ENCODE assay signal across 29 cellular contexts in genomic region chr20:33869283-33869682, GRCh38.
"Had no signal": no experiment of that assay in that cellular context is flagged by ENCODE, and none has a peak within 500 bp of the region (broad histone marks: within the 10 kb centered on the region; RNA-seq: fewer than 3 reads in every experiment).

No MANE protein-coding gene starts in this region.

- H3K27ac Mint-ChIP-seq: natural killer cell treated with Interleukin-12 subunit alpha and Interleukin-12 subunit beta and Interleukin-15 and Interleukin-18, amount 100 ng/mL, for 72 hours; progenitor cell of endocrine pancreas; stimulated activated memory B cell treated with anti-CD40 and anti-IgM and Interleukin-4, amounts not matched to agents 10 μg/mL and 1 μg/mL and 100 μg/mL, for 72 hours; type B pancreatic cell had no signal

- H3K27ac ChIP-seq: neural progenitor cell, ovary, parathyroid adenoma, psoas muscle, skin epidermis, spleen, suprapubic skin, testis, tibial artery, transverse colon, upper lobe of right lung, uterus had no signal

- H3K27me3 ChIP-seq: neural progenitor cell, ovary, spleen, suprapubic skin, testis, tibial artery, transverse colon, upper lobe of right lung, uterus had no signal

- H3K9me3 ChIP-seq: ovary, psoas muscle, spleen, suprapubic skin, testis, tibial artery, transverse colon, upper lobe of right lung, uterus had no signal

- ATAC-seq: naive thymus-derived CD8-positive, alpha-beta T cell; natural killer cell treated with Interleukin-12 subunit alpha and Interleukin-12 subunit beta and Interleukin-15 and Interleukin-18, amount 100 ng/mL, for 72 hours; psoas muscle; right cardiac atrium; sciatic nerve; stimulated activated memory B cell treated with anti-CD40 and anti-IgM and Interleukin-4, amounts not matched to agents 10 μg/mL and 1 μg/mL and 100 μg/mL, for 72 hours; stimulated activated naive CD8-positive, alpha-beta T cell treated with anti-CD3 and anti-CD28 coated beads, Interleukin-15, amount 100 ng/mL, for 72 hours; stimulated activated naive CD8-positive, alpha-beta T cell treated with anti-CD3 and anti-CD28 coated beads, Interleukin-15, Interleukin-2, amounts not matched to agents 100 U/mL and 50 U/mL, for 24 hours; upper lobe of right lung had no signal

- H2AFZ ChIP-seq: neural progenitor cell, parathyroid adenoma had no signal

- H3K4me3 ChIP-seq: neural progenitor cell, ovary, psoas muscle, skin epidermis, smooth muscle cell, spleen, suprapubic skin, testis, tibial artery, transverse colon, upper lobe of right lung, uterus had no signal

- H3K36me3 ChIP-seq: neural progenitor cell, ovary, spleen, suprapubic skin, tibial artery, transverse colon, upper lobe of right lung, uterus had no signal

- DNase-seq: naive thymus-derived CD8-positive, alpha-beta T cell; occipital lobe; ovary; right cardiac atrium; spleen; stimulated activated CD4-positive, alpha-beta T cell treated with anti-CD3 and anti-CD28 coated beads, Interleukin-12 subunit alpha, Interleukin-12 subunit beta, amount 100 ng/mL, for 4 hours; stimulated activated CD4-positive, alpha-beta T cell treated with anti-CD3 and anti-CD28 coated beads, Interleukin-1b, Interleukin-23, amount 100 ng/mL, for 48 hours; stimulated activated CD4-positive, alpha-beta T cell treated with anti-CD3 and anti-CD28 coated beads, Interleukin-4, amount 100 ng/mL, for 1 hour; stimulated activated CD4-positive, alpha-beta T cell treated with anti-CD3 and anti-CD28 coated beads, Interleukin-4, amount 100 ng/mL, for 4 hours; stimulated activated CD8-positive, alpha-beta memory T cell treated with anti-CD3 and anti-CD28 coated beads, Interleukin-4, amount 100 ng/mL, for 48 hours; stimulated activated naive CD4-positive, alpha-beta T cell; stimulated activated naive CD8-positive, alpha-beta T cell treated with anti-CD3 and anti-CD28 coated beads, Interleukin-15, amount 100 ng/mL, for 72 hours; stimulated activated naive CD8-positive, alpha-beta T cell treated with anti-CD3 and anti-CD28 coated beads, Interleukin-15, Interleukin-2, amounts not matched to agents 100 U/mL and 50 U/mL, for 24 hours; testis; tibial artery; transverse colon; upper lobe of right lung; uterus had no signal

- H3K36me3 Mint-ChIP-seq: naive thymus-derived CD8-positive, alpha-beta T cell; natural killer cell treated with Interleukin-12 subunit alpha and Interleukin-12 subunit beta and Interleukin-15 and Interleukin-18, amount 100 ng/mL, for 72 hours; neural progenitor cell; stimulated activated memory B cell treated with anti-CD40 and anti-IgM and Interleukin-4, amounts not matched to agents 10 μg/mL and 1 μg/mL and 100 μg/mL, for 72 hours; type B pancreatic cell had no signal

- H3K9me3 Mint-ChIP-seq: naive thymus-derived CD8-positive, alpha-beta T cell; natural killer cell treated with Interleukin-12 subunit alpha and Interleukin-12 subunit beta and Interleukin-15 and Interleukin-18, amount 100 ng/mL, for 72 hours; neural progenitor cell; stimulated activated memory B cell treated with anti-CD40 and anti-IgM and Interleukin-4, amounts not matched to agents 10 μg/mL and 1 μg/mL and 100 μg/mL, for 72 hours; stimulated activated naive CD8-positive, alpha-beta T cell treated with anti-CD3 and anti-CD28 coated beads, Interleukin-15, amount 100 ng/mL, for 72 hours; type B pancreatic cell had no signal

- H3K79me2 ChIP-seq: parathyroid adenoma had no signal

- H3K4me3 Mint-ChIP-seq: naive thymus-derived CD8-positive, alpha-beta T cell; natural killer cell treated with Interleukin-12 subunit alpha and Interleukin-12 subunit beta and Interleukin-15 and Interleukin-18, amount 100 ng/mL, for 72 hours; neural progenitor cell; stimulated activated memory B cell treated with anti-CD40 and anti-IgM and Interleukin-4, amounts not matched to agents 10 μg/mL and 1 μg/mL and 100 μg/mL, for 72 hours; stimulated activated naive CD8-positive, alpha-beta T cell treated with anti-CD3 and anti-CD28 coated beads, Interleukin-15, amount 100 ng/mL, for 72 hours; type B pancreatic cell had no signal

- H3K4me1 Mint-ChIP-seq: stimulated activated memory B cell treated with anti-CD40 and anti-IgM and Interleukin-4, amounts not matched to agents 10 μg/mL and 1 μg/mL and 100 μg/mL, for 72 hours; stimulated activated naive CD8-positive, alpha-beta T cell treated with anti-CD3 and anti-CD28 coated beads, Interleukin-15, amount 100 ng/mL, for 72 hours had no signal

- H3K4me2 ChIP-seq: neural progenitor cell, smooth muscle cell had no signal

- H3K4me1 ChIP-seq: parathyroid adenoma, psoas muscle, spleen, suprapubic skin, uterus had no signal

- H3K9ac ChIP-seq: neural progenitor cell, parathyroid adenoma had no signal

- H3K27me3 Mint-ChIP-seq: stimulated activated memory B cell treated with anti-CD40 and anti-IgM and Interleukin-4, amounts not matched to agents 10 μg/mL and 1 μg/mL and 100 μg/mL, for 72 hours; stimulated activated naive CD8-positive, alpha-beta T cell treated with anti-CD3 and anti-CD28 coated beads, Interleukin-15, amount 100 ng/mL, for 72 hours had no signal
